31 cellular contexts compared by ENCODE assay signal in genomic region chr17:44846206-44846605, GRCh38. TPM values are rescaled to one million over a fixed set of nuclear protein-coding genes. Genes with fewer than 3 reads are reported as not detected.
"Had no signal": no experiment of that assay in that cellular context is flagged by ENCODE, and none has a peak within 500 bp of the region (broad histone marks: within the 10 kb centered on the region; RNA-seq: fewer than 3 reads in every experiment).

No MANE protein-coding gene starts in this region.

- H3K9me3 ChIP-seq: ascending aorta, gastrocnemius medialis, neutrophil, ovary, prostate gland, sigmoid colon, stomach, thyroid gland had no signal

- H3K9me3 Mint-ChIP-seq: activated CD4-positive, alpha-beta memory T cell treated with anti-CD3 and anti-CD28 coated beads, Interleukin-2, amount 10 ng/mL, durations not matched to agents 7 days and 5 days; activated CD4-positive, alpha-beta T cell treated with anti-CD3 and anti-CD28 coated beads, Interleukin-2, amount 10 ng/mL, durations not matched to agents 7 days and 5 days; activated naive CD4-positive, alpha-beta T cell treated with anti-CD3 and anti-CD28 coated beads, Interleukin-2, amount 10 ng/mL, durations not matched to agents 7 days and 5 days; activated naive CD8-positive, alpha-beta T cell treated with anti-CD3 and anti-CD28 coated beads, Interleukin-2, amount 10 ng/mL, durations not matched to agents 7 days and 5 days; brain; effector memory CD8-positive, alpha-beta T cell; memory B cell; naive thymus-derived CD8-positive, alpha-beta T cell; stimulated activated memory B cell treated with anti-CD40 and anti-IgM and Interleukin-4, amounts not matched to agents 10 μg/mL and 1 μg/mL and 100 μg/mL, for 72 hours had no signal

- H3K4me3 Mint-ChIP-seq: activated CD4-positive, alpha-beta memory T cell treated with anti-CD3 and anti-CD28 coated beads, Interleukin-2, amount 10 ng/mL, durations not matched to agents 7 days and 5 days; activated CD4-positive, alpha-beta T cell treated with anti-CD3 and anti-CD28 coated beads, Interleukin-2, amount 10 ng/mL, durations not matched to agents 7 days and 5 days; activated CD8-positive, alpha-beta memory T cell treated with anti-CD3 and anti-CD28 coated beads, Interleukin-2, amount 10 ng/mL, durations not matched to agents 7 days and 5 days; activated naive CD4-positive, alpha-beta T cell treated with anti-CD3 and anti-CD28 coated beads, Interleukin-2, amount 10 ng/mL, durations not matched to agents 7 days and 5 days; activated naive CD8-positive, alpha-beta T cell treated with anti-CD3 and anti-CD28 coated beads, Interleukin-2, amount 10 ng/mL, durations not matched to agents 7 days and 5 days; brain; effector memory CD8-positive, alpha-beta T cell; memory B cell; naive thymus-derived CD8-positive, alpha-beta T cell; stimulated activated memory B cell treated with anti-CD40 and anti-IgM and Interleukin-4, amounts not matched to agents 10 μg/mL and 1 μg/mL and 100 μg/mL, for 72 hours had no signal

- H3K27me3 ChIP-seq: ascending aorta, cardiac muscle cell, ovary, sigmoid colon, stomach, thyroid gland had no signal

- H3K36me3 ChIP-seq: ovary had no signal

- H3K4me1 Mint-ChIP-seq: activated CD4-positive, alpha-beta memory T cell treated with anti-CD3 and anti-CD28 coated beads, Interleukin-2, amount 10 ng/mL, durations not matched to agents 7 days and 5 days; activated CD4-positive, alpha-beta T cell treated with anti-CD3 and anti-CD28 coated beads, Interleukin-2, amount 10 ng/mL, durations not matched to agents 7 days and 5 days; activated CD8-positive, alpha-beta memory T cell treated with anti-CD3 and anti-CD28 coated beads, Interleukin-2, amount 10 ng/mL, durations not matched to agents 7 days and 5 days; activated naive CD4-positive, alpha-beta T cell treated with anti-CD3 and anti-CD28 coated beads, Interleukin-2, amount 10 ng/mL, durations not matched to agents 7 days and 5 days; activated naive CD8-positive, alpha-beta T cell treated with anti-CD3 and anti-CD28 coated beads, Interleukin-2, amount 10 ng/mL, durations not matched to agents 7 days and 5 days; memory B cell; stimulated activated memory B cell treated with anti-CD40 and anti-IgM and Interleukin-4, amounts not matched to agents 10 μg/mL and 1 μg/mL and 100 μg/mL, for 72 hours had no signal

- H3K4me3 ChIP-seq: ascending aorta, cardiac muscle cell, coronary artery, gastrocnemius medialis, ovary, prostate gland, sigmoid colon, stomach, thyroid gland had no signal

- H3K4me1 ChIP-seq: ascending aorta, gastrocnemius medialis, prostate gland, thyroid gland had no signal

- H3K27ac ChIP-seq: ascending aorta, cardiac muscle cell, coronary artery, neutrophil, ovary, prostate gland, sigmoid colon, stomach, thyroid gland had no signal

- H3K27ac Mint-ChIP-seq: activated CD4-positive, alpha-beta memory T cell treated with anti-CD3 and anti-CD28 coated beads, Interleukin-2, amount 10 ng/mL, durations not matched to agents 7 days and 5 days; activated CD4-positive, alpha-beta T cell treated with anti-CD3 and anti-CD28 coated beads, Interleukin-2, amount 10 ng/mL, durations not matched to agents 7 days and 5 days; activated CD8-positive, alpha-beta memory T cell treated with anti-CD3 and anti-CD28 coated beads, Interleukin-2, amount 10 ng/mL, durations not matched to agents 7 days and 5 days; activated naive CD4-positive, alpha-beta T cell treated with anti-CD3 and anti-CD28 coated beads, Interleukin-2, amount 10 ng/mL, durations not matched to agents 7 days and 5 days; activated naive CD8-positive, alpha-beta T cell treated with anti-CD3 and anti-CD28 coated beads, Interleukin-2, amount 10 ng/mL, durations not matched to agents 7 days and 5 days; memory B cell; stimulated activated memory B cell treated with anti-CD40 and anti-IgM and Interleukin-4, amounts not matched to agents 10 μg/mL and 1 μg/mL and 100 μg/mL, for 72 hours had no signal

- DNase-seq: activated CD4-positive, alpha-beta memory T cell treated with anti-CD3 and anti-CD28 coated beads, Interleukin-2, amount 10 ng/mL, durations not matched to agents 7 days and 5 days; activated CD4-positive, alpha-beta T cell treated with anti-CD3 and anti-CD28 coated beads for 1 hour; activated CD4-positive, alpha-beta T cell treated with anti-CD3 and anti-CD28 coated beads, Interleukin-2, amount 10 ng/mL, durations not matched to agents 7 days and 5 days; activated CD8-positive, alpha-beta memory T cell treated with anti-CD3 and anti-CD28 coated beads, Interleukin-2, amount 10 ng/mL, durations not matched to agents 7 days and 5 days; activated gamma-delta T cell; activated naive CD4-positive, alpha-beta T cell treated with anti-CD3 and anti-CD28 coated beads, Interleukin-2, amount 10 ng/mL, durations not matched to agents 7 days and 5 days; activated naive CD8-positive, alpha-beta T cell treated with anti-CD3 and anti-CD28 coated beads, Interleukin-2, amount 10 ng/mL, durations not matched to agents 7 days and 5 days; effector memory CD8-positive, alpha-beta T cell; erythroblast; gastrocnemius medialis; glutamatergic neuron; left cardiac atrium; naive thymus-derived CD8-positive, alpha-beta T cell; ovary; retina; sigmoid colon; small intestine; stimulated activated CD4-positive, alpha-beta T cell treated with anti-CD3 and anti-CD28 coated beads, Interleukin-4, amount 100 ng/mL, for 24 hours; stomach; T-helper 2 cell; thyroid gland had no signal

- ATAC-seq: activated CD8-positive, alpha-beta memory T cell treated with anti-CD3 and anti-CD28 coated beads, Interleukin-2, amount 10 ng/mL, durations not matched to agents 7 days and 5 days; effector memory CD8-positive, alpha-beta T cell; gastrocnemius medialis; left cardiac atrium; naive thymus-derived CD8-positive, alpha-beta T cell; stimulated activated memory B cell treated with anti-CD40 and anti-IgM and Interleukin-4, amounts not matched to agents 10 μg/mL and 1 μg/mL and 100 μg/mL, for 72 hours had no signal

- H3K27me3 Mint-ChIP-seq: activated CD4-positive, alpha-beta memory T cell treated with anti-CD3 and anti-CD28 coated beads, Interleukin-2, amount 10 ng/mL, durations not matched to agents 7 days and 5 days; activated CD4-positive, alpha-beta T cell treated with anti-CD3 and anti-CD28 coated beads, Interleukin-2, amount 10 ng/mL, durations not matched to agents 7 days and 5 days; activated CD8-positive, alpha-beta memory T cell treated with anti-CD3 and anti-CD28 coated beads, Interleukin-2, amount 10 ng/mL, durations not matched to agents 7 days and 5 days; activated naive CD4-positive, alpha-beta T cell treated with anti-CD3 and anti-CD28 coated beads, Interleukin-2, amount 10 ng/mL, durations not matched to agents 7 days and 5 days; activated naive CD8-positive, alpha-beta T cell treated with anti-CD3 and anti-CD28 coated beads, Interleukin-2, amount 10 ng/mL, durations not matched to agents 7 days and 5 days; effector memory CD8-positive, alpha-beta T cell; memory B cell; naive thymus-derived CD8-positive, alpha-beta T cell; stimulated activated memory B cell treated with anti-CD40 and anti-IgM and Interleukin-4, amounts not matched to agents 10 μg/mL and 1 μg/mL and 100 μg/mL, for 72 hours had no signal

RNA-seq across cellular contexts. Expression of gene HIGD1B, which starts 1.5 kb away (rescaled TPM):
- total RNA-seq: activated CD4-positive, alpha-beta memory T cell treated with anti-CD3 and anti-CD28 coated beads, Interleukin-2, amount 10 ng/mL, durations not matched to agents 7 days and 5 days; activated CD4-positive, alpha-beta T cell treated with anti-CD3 and anti-CD28 coated beads, Interleukin-2, amount 10 ng/mL, durations not matched to agents 7 days and 5 days; activated CD8-positive, alpha-beta memory T cell treated with anti-CD3 and anti-CD28 coated beads, Interleukin-2, amount 10 ng/mL, durations not matched to agents 7 days and 5 days; activated naive CD8-positive, alpha-beta T cell treated with anti-CD3 and anti-CD28 coated beads, Interleukin-2, amount 10 ng/mL, durations not matched to agents 7 days and 5 days; ascending aorta; cardiac muscle cell; liver; naive thymus-derived CD8-positive, alpha-beta T cell; prostate gland; thyroid gland had no signal
- polyA plus RNA-seq: keratinocyte had no signal

RNA-seq across cellular contexts. Expression of gene GJC1, which starts 16.1 kb away (rescaled TPM):
- total RNA-seq: naive thymus-derived CD8-positive, alpha-beta T cell had no signal
- polyA plus RNA-seq: naive thymus-derived CD8-positive, alpha-beta T cell had no signal
